In the genomic region with DNA sequence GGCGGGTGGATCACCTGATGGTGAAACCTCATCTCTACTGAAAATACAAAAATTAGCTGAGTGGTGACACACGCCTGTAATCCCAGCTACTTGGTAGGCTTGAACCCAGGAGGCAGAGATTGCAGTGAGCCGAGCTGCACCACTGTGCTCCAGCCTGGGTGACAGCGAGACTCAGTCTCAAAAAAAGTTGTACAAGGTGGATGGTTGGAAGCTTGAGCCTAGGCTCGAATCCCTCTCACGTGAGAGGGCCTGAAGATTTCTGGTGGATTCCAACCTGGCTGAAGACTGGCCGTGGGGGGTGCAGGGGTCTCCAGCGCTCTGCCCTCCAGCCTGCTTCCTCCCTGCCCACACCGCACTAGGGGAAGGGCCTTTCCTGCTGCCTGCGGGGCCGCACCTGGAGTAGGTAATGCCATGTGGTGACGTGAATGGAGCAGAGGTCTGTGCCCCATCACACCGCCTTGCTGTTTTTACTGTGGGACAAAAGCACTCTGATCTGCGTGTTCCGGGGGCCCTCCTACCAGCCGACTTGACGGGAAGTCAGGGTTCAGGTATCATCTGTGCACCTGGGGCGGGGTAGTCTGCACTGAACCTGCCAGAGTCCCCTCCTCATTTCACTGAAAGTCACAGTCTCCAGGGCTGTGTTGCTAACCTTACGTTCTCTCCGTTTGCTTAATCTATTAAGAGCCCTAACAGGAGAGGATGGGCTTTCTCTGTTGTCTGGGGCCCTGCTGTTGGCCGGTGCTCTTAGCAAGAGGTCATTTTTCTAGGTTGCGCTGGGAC, we compare ENCODE assay signal across 1 cellular context.
TF ChIP-seq lines count a peak whose summit lies in the region.

No MANE protein-coding gene starts in this region.

TF ChIP-seq in HepG2, 621 proteins besides CTCF, POLR2A, EP300 and RAD21 (continued from another document and continues in another):
- TF ChIP-seq, protein P1, sequence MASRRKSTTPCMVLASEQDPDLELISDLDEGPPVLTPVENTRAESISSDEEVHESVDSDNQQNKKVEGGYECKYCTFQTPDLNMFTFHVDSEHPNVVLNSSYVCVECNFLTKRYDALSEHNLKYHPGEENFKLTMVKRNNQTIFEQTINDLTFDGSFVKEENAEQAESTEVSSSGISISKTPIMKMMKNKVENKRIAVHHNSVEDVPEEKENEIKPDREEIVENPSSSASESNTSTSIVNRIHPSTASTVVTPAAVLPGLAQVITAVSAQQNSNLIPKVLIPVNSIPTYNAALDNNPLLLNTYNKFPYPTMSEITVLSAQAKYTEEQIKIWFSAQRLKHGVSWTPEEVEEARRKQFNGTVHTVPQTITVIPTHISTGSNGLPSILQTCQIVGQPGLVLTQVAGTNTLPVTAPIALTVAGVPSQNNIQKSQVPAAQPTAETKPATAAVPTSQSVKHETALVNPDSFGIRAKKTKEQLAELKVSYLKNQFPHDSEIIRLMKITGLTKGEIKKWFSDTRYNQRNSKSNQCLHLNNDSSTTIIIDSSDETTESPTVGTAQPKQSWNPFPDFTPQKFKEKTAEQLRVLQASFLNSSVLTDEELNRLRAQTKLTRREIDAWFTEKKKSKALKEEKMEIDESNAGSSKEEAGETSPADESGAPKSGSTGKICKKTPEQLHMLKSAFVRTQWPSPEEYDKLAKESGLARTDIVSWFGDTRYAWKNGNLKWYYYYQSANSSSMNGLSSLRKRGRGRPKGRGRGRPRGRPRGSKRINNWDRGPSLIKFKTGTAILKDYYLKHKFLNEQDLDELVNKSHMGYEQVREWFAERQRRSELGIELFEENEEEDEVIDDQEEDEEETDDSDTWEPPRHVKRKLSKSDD (CRISPR knock-in tag; IDR thresholded peaks at IDR 0.05; ENCODE audit: low read depth): no peak
- TF ChIP-seq SCMH1 (CRISPR knock-in tag; IDR thresholded peaks at IDR 0.05; ENCODE audit: borderline replicate concordance): no peak
- TF ChIP-seq NFIB (CRISPR knock-in tag; IDR thresholded peaks at IDR 0.05; ENCODE audit: borderline replicate concordance): no peak
- TF ChIP-seq, protein P2, sequence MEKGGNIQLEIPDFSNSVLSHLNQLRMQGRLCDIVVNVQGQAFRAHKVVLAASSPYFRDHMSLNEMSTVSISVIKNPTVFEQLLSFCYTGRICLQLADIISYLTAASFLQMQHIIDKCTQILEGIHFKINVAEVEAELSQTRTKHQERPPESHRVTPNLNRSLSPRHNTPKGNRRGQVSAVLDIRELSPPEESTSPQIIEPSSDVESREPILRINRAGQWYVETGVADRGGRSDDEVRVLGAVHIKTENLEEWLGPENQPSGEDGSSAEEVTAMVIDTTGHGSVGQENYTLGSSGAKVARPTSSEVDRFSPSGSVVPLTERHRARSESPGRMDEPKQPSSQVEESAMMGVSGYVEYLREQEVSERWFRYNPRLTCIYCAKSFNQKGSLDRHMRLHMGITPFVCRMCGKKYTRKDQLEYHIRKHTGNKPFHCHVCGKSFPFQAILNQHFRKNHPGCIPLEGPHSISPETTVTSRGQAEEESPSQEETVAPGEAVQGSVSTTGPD (CRISPR knock-in tag; IDR thresholded peaks at IDR 0.05): 0 out of 2 replicates have a peak, but pooled peaks have one; percentile 22
- TF ChIP-seq ZNF225 (CRISPR knock-in tag; IDR thresholded peaks at IDR 0.05): no peak
- no peak for TF ChIP-seq ZNF180 (CRISPR knock-in tag; IDR thresholded peaks at IDR 0.05; ENCODE audit: borderline replicate concordance, low read depth)
- TF ChIP-seq ZNF441 (CRISPR knock-in tag; IDR thresholded peaks at IDR 0.05; ENCODE audit: borderline replicate concordance): peak; percentile 43; the same call in 1 of the 2 replicates
- TF ChIP-seq NFIC (IDR thresholded peaks at IDR 0.05; ENCODE audit: low read length): peak; percentile 44; the same call in 1 of the 2 replicates
- TF ChIP-seq FOXP1 (IDR thresholded peaks at IDR 0.05): no peak
- no peak for TF ChIP-seq FOXP1 (CRISPR knock-in tag; IDR thresholded peaks at IDR 0.05)
- TF ChIP-seq SP1 (IDR thresholded peaks at IDR 0.05): no peak
- no peak for TF ChIP-seq SP1 (CRISPR knock-in tag; IDR thresholded peaks at IDR 0.05)
- TF ChIP-seq, protein P3, sequence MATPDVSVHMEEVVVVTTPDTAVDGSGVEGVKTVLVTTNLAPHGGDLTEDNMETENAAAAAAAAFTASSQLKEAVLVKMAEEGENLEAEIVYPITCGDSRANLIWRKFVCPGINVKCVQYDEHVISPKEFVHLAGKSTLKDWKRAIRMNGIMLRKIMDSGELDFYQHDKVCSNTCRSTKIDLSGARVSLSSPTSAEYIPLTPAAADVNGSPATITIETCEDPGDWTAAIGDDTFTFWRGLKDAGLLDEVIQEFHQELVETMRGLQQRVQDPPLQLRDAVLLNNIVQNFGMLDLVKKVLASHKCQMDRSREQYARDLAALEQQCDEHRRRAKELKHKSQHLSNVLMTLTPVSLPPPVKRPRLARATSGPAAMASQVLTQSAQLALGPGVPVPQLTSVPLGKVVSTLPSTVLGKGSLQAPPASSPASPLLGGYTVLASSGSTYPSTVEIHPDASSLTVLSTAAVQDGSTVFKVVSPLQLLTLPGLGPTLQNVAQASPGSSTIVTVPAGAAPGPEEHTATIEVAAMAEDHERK (CRISPR knock-in tag; IDR thresholded peaks at IDR 0.05; ENCODE audit: low read depth): no peak
- peak; percentile 88; the same call in 1 of the 2 replicates for TF ChIP-seq ZNF615 (CRISPR knock-in tag; IDR thresholded peaks at IDR 0.05; ENCODE audit: borderline replicate concordance)
- TF ChIP-seq NR3C1 (CRISPR knock-in tag; IDR thresholded peaks at IDR 0.05): no peak
- TF ChIP-seq, protein P4, sequence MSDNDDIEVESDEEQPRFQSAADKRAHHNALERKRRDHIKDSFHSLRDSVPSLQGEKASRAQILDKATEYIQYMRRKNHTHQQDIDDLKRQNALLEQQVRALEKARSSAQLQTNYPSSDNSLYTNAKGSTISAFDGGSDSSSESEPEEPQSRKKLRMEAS (IDR thresholded peaks at IDR 0.05): no peak
- TF ChIP-seq TEAD3 (CRISPR knock-in tag; optimal IDR thresholded peaks at IDR 0.05; ENCODE audit: borderline replicate concordance): peak; percentile 17
- TF ChIP-seq, protein P5, sequence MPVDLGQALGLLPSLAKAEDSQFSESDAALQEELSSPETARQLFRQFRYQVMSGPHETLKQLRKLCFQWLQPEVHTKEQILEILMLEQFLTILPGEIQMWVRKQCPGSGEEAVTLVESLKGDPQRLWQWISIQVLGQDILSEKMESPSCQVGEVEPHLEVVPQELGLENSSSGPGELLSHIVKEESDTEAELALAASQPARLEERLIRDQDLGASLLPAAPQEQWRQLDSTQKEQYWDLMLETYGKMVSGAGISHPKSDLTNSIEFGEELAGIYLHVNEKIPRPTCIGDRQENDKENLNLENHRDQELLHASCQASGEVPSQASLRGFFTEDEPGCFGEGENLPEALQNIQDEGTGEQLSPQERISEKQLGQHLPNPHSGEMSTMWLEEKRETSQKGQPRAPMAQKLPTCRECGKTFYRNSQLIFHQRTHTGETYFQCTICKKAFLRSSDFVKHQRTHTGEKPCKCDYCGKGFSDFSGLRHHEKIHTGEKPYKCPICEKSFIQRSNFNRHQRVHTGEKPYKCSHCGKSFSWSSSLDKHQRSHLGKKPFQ (CRISPR knock-in tag; IDR thresholded peaks at IDR 0.05; ENCODE audit: insufficient replicate concordance): no peak
- TF ChIP-seq ZFP36 (IDR thresholded peaks at IDR 0.05; ENCODE audit: borderline replicate concordance, low read depth, low read length, partially characterized antibody): no peak
- no peak for TF ChIP-seq NR2F2 (IDR thresholded peaks at IDR 0.05; ENCODE audit: borderline replicate concordance, low read depth)
- no peak for TF ChIP-seq JUNB (CRISPR knock-in tag; IDR thresholded peaks at IDR 0.05; ENCODE audit: borderline replicate concordance)
- 0 out of 2 replicates have a peak, but pooled peaks have one; percentile 80 for TF ChIP-seq CAMTA2 (CRISPR knock-in tag; IDR thresholded peaks at IDR 0.05; ENCODE audit: borderline replicate concordance)
- TF ChIP-seq, protein P6, sequence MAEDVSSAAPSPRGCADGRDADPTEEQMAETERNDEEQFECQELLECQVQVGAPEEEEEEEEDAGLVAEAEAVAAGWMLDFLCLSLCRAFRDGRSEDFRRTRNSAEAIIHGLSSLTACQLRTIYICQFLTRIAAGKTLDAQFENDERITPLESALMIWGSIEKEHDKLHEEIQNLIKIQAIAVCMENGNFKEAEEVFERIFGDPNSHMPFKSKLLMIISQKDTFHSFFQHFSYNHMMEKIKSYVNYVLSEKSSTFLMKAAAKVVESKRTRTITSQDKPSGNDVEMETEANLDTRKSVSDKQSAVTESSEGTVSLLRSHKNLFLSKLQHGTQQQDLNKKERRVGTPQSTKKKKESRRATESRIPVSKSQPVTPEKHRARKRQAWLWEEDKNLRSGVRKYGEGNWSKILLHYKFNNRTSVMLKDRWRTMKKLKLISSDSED (CRISPR knock-in tag; IDR thresholded peaks at IDR 0.05): no peak
- TF ChIP-seq, protein P7, sequence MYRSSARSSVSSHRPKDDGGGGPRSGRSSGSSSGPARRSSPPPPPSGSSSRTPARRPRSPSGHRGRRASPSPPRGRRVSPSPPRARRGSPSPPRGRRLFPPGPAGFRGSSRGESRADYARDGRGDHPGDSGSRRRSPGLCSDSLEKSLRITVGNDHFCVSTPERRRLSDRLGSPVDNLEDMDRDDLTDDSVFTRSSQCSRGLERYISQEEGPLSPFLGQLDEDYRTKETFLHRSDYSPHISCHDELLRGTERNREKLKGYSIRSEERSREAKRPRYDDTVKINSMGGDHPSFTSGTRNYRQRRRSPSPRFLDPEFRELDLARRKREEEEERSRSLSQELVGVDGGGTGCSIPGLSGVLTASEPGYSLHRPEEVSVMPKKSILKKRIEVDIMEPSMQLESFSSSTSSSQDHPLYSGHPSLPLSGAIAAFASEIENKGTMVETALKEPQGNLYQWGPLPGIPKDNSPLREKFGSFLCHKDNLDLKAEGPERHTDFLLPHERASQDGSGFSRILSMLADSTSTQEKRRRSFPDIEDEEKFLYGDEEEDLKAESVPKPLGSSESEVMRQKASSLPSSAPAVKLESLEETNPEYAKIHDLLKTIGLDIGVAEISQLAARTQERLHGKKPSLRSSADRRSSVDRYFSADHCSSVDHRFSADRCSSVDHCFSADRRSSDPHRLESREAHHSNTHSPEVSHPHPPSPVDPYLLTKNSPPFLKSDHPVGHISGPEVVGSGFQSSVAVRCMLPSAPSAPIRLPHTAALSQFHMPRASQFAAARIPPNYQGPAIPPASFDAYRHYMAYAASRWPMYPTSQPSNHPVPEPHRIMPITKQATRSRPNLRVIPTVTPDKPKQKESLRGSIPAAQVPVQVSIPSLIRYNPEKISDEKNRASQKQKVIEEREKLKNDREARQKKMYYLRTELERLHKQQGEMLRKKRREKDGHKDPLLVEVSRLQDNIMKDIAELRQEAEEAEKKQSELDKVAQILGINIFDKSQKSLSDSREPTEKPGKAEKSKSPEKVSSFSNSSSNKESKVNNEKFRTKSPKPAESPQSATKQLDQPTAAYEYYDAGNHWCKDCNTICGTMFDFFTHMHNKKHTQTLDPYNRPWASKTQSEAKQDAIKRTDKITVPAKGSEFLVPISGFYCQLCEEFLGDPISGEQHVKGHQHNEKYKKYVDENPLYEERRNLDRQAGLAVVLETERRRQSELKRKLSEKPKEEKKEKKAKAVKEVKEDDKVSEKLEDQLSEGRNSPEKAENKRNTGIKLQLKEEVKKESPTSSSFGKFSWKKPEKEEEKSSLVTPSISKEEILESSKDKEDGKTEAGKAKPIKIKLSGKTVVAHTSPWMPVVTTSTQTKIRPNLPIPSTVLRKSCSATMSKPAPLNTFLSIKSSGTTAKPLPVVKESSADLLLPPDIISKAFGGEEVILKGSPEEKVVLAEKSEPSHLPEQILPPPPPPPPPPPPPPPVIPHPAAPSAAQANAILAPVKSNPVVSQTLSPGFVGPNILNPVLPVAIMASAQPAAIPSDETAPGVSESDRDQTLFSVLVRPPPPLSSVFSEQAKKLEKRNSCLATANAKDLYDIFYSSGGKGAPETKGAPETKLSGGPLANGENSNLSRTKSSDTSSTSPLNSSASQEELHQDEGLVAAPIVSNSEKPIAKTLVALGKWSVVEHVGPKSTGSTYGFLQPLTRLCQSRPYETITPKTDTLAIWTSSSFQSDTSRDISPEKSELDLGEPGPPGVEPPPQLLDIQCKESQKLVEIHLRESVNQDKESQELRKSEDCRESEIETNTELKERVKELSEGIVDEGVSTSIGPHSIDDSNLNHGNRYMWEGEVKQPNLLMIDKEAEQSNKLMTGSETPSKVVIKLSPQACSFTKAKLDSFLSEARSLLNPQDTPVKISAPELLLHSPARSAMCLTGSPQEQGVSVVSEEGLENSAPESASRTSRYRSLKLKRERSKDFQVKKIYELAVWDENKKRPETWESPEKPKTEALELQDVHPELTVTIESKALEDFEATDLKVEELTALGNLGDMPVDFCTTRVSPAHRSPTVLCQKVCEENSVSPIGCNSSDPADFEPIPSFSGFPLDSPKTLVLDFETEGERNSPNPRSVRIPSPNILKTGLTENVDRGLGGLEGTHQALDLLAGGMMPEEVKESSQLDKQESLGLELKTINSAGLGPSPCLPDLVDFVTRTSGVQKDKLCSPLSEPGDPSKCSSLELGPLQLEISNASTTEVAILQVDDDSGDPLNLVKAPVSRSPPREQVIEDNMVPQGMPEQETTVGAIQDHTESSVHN (CRISPR knock-in tag; IDR thresholded peaks at IDR 0.05): no peak
- no peak for TF ChIP-seq ZNF20 (CRISPR knock-in tag; IDR thresholded peaks at IDR 0.05)
- TF ChIP-seq ZNF510 (CRISPR knock-in tag; IDR thresholded peaks at IDR 0.05; ENCODE audit: low read depth): no peak
- TF ChIP-seq, protein P8, sequence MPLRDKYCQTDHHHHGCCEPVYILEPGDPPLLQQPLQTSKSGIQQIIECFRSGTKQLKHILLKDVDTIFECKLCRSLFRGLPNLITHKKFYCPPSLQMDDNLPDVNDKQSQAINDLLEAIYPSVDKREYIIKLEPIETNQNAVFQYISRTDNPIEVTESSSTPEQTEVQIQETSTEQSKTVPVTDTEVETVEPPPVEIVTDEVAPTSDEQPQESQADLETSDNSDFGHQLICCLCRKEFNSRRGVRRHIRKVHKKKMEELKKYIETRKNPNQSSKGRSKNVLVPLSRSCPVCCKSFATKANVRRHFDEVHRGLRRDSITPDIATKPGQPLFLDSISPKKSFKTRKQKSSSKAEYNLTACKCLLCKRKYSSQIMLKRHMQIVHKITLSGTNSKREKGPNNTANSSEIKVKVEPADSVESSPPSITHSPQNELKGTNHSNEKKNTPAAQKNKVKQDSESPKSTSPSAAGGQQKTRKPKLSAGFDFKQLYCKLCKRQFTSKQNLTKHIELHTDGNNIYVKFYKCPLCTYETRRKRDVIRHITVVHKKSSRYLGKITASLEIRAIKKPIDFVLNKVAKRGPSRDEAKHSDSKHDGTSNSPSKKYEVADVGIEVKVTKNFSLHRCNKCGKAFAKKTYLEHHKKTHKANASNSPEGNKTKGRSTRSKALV (CRISPR knock-in tag; IDR thresholded peaks at IDR 0.05): no peak; the same call in 1 of the 2 replicates
- no peak for TF ChIP-seq ZMYM4 (CRISPR knock-in tag; IDR thresholded peaks at IDR 0.05)
- TF ChIP-seq HIVEP1 (CRISPR knock-in tag; IDR thresholded peaks at IDR 0.05): no peak
- no peak for TF ChIP-seq TBX2 (CRISPR knock-in tag; IDR thresholded peaks at IDR 0.05; ENCODE audit: borderline replicate concordance)
- TF ChIP-seq, protein P9, sequence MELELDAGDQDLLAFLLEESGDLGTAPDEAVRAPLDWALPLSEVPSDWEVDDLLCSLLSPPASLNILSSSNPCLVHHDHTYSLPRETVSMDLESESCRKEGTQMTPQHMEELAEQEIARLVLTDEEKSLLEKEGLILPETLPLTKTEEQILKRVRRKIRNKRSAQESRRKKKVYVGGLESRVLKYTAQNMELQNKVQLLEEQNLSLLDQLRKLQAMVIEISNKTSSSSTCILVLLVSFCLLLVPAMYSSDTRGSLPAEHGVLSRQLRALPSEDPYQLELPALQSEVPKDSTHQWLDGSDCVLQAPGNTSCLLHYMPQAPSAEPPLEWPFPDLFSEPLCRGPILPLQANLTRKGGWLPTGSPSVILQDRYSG (CRISPR knock-in tag; IDR thresholded peaks at IDR 0.05): no peak
- no peak for TF ChIP-seq ZNF7 (CRISPR knock-in tag; IDR thresholded peaks at IDR 0.05)
- TF ChIP-seq FOSL1 (CRISPR knock-in tag; IDR thresholded peaks at IDR 0.05; ENCODE audit: borderline replicate concordance): no peak
- TF ChIP-seq ZNF816 (CRISPR knock-in tag; IDR thresholded peaks at IDR 0.05; ENCODE audit: borderline replicate concordance): no peak
- TF ChIP-seq ZNF17 (CRISPR knock-in tag; IDR thresholded peaks at IDR 0.05): no peak
- no peak for TF ChIP-seq ZZZ3 (CRISPR knock-in tag; IDR thresholded peaks at IDR 0.05; ENCODE audit: borderline replicate concordance)
